10 cellular contexts compared by ENCODE assay signal in genomic region chrX:72107320-72107719, GRCh38. TPM values are rescaled to one million over a fixed set of nuclear protein-coding genes. Genes with fewer than 3 reads are reported as not detected.
DNase-seq lines count a peak whose midpoint lies in the region; ATAC-seq, FAIRE-seq and TF ChIP-seq lines count a peak whose summit lies in the region.
"Had no signal": no experiment of that assay in that cellular context is flagged by ENCODE, and none has a peak within 500 bp of the region (broad histone marks: within the 10 kb centered on the region; RNA-seq: fewer than 3 reads in every experiment).

No MANE protein-coding gene starts in this region.

- H3K4me1 Mint-ChIP-seq in CD8-positive, alpha-beta T cell (ENCODE audit: low read depth): peaks cover 32% of the 10 kb centered on the region

- TF ChIP-seq RAD21 in K562 (CRISPR knock-in tag; conservative IDR thresholded peaks at IDR 0.05 in 1 of 2, IDR thresholded peaks at IDR 0.05 in 1 of 2) (no peak), liver (IDR thresholded peaks at IDR 0.05) (peak; percentile 6 to 43)

- no peaks in the 10 kb centered on the region for H3K79me2 ChIP-seq in K562 (ENCODE audit: control insufficient read depth, insufficient read depth, low read length)

- TF ChIP-seq CTCF in CD8-positive, alpha-beta T cell (IDR thresholded peaks at IDR 0.05): no peak
- no peak for TF ChIP-seq CTCF in K562 (IDR thresholded peaks at IDR 0.05 in 2 of 3, conservative IDR thresholded peaks at IDR 0.05 in 1 of 3; ENCODE audit: insufficient read depth in 2 of 3, low read depth in 1 of 3, low read length in 3 of 3)
- TF ChIP-seq CTCF in liver (IDR thresholded peaks at IDR 0.05; ENCODE audit: low read depth, low read length, missing input control): no peak

- no peak for FAIRE-seq in K562 (lab: Jason Lieb, UNC)

- H3K4me3 ChIP-seq in CD8-positive, alpha-beta T cell (ENCODE audit: low read depth, low read length): no peak overlapping the region
- H3K4me3 ChIP-seq in K562: no peak overlapping the region
- no peak overlapping the region for H3K4me3 ChIP-seq in liver (ENCODE audit: low read depth in 1 of 3, low read length in 3 of 3)
- H3K4me3 ChIP-seq: suprapubic skin had no signal

- POLR2A ChIA-PET in CD8-positive, alpha-beta T cell (lab: Charles Lee): interaction anchor here (1.1 kb wide), 1 partner anchor 19 kb away, joined by 8 read pairs; no protein-coding TSS in a partner anchor
- POLR2A ChIA-PET in K562 (lab: Yijun Ruan, JAX): no interaction called here

- H3K9ac ChIP-seq in K562 (ENCODE audit: insufficient read depth in 1 of 2, low read depth in 2 of 2, low read length in 2 of 2) (no peak overlapping the region), liver (ENCODE audit: low read depth in 1 of 2, low read length in 2 of 2) (no peak overlapping the region)

- ATAC-seq in CD8-positive, alpha-beta T cell: peak; percentile 22
- ATAC-seq in K562 (no peak; the same call in 2 of the 3 replicates), GM21825 (IDR thresholded peaks at IDR 0.05; ENCODE audit: unreplicated experiment) (no peak), GM18909 (IDR thresholded peaks at IDR 0.05; ENCODE audit: poor library complexity, unreplicated experiment) (no peak)

- BruUV-seq in K562 (replicated peaks; lab: Mats Ljungman, UMichigan): no TSS peak

- H3K27me3 Mint-ChIP-seq in CD8-positive, alpha-beta T cell (ENCODE audit: low read depth): peaks cover 13% of the 10 kb centered on the region

- intact Hi-C loops in CD8-positive, alpha-beta T cell (cut with DNase I, micrococcal nuclease): no loop called here
- intact Hi-C loops in K562 (cut with micrococcal nuclease): no loop called here

- no peaks in the 10 kb centered on the region for H4K20me1 ChIP-seq in K562 (replicated peaks; ENCODE audit: control insufficient read depth, insufficient read depth, low read length)

- CTCF ChIA-PET in CD8-positive, alpha-beta T cell (lab: Charles Lee): interaction anchor here (1.4 kb wide), 1 partner anchor 18 kb away, joined by 3 read pairs; no protein-coding TSS in a partner anchor
- CTCF ChIA-PET in K562 (lab: Yijun Ruan, JAX; ENCODE audit: low intra/inter-chr PET ratio): no interaction called here

- DNase-seq in CD8-positive, alpha-beta T cell: peak in 2 of 7 experiments; percentile 24 to 45
- DNase-seq in M059J (ENCODE audit: low read depth) (peak; percentile 77), K562 (ENCODE audit: extremely low read depth in 1 of 4, low spot score in 3 of 4) (peak in 2 of 4 experiments; percentile 11 to 18), NCI-H748 treated with DMSO at 0.1 percent for 48 hours (lab: John Stamatoyannopoulos, UW) (no peak)
- DNase-seq in activated CD4-positive, CD25-positive, alpha-beta regulatory T cell (lab: John Stamatoyannopoulos, UW): no peak
- DNase-seq: KBM-7 had no signal

- peak overlapping the region; percentile 58 for H3K27ac Mint-ChIP-seq in CD8-positive, alpha-beta T cell

- in situ Hi-C loops in K562 (cut with MboI): no loop called here

- H3K9me3 ChIP-seq in CD8-positive, alpha-beta T cell (ENCODE audit: low read length): no peaks in the 10 kb centered on the region
- H3K9me3 ChIP-seq in K562 (replicated peaks; ENCODE audit: control insufficient read depth, insufficient read depth, low read depth, low read length) (no peaks in the 10 kb centered on the region; the same call in 1 of the 2 replicates), liver (ENCODE audit: control insufficient read depth in 4 of 4, low read length in 3 of 4) (no peaks in the 10 kb centered on the region)
- H3K9me3 ChIP-seq: suprapubic skin had no signal

- no peaks in the 10 kb centered on the region for H3K36me3 Mint-ChIP-seq in CD8-positive, alpha-beta T cell

- H3K27ac ChIP-seq in CD8-positive, alpha-beta T cell (ENCODE audit: low read depth, low read length): no peak overlapping the region
- H3K27ac ChIP-seq in K562 (ENCODE audit: extremely low read depth, low read depth, low read length): no peak overlapping the region
- H3K27ac ChIP-seq in liver (ENCODE audit: low read depth in 1 of 2, low read length in 2 of 2): peak overlapping the region in 1 of 2 donors; percentile 64
- H3K27ac ChIP-seq: suprapubic skin had no signal

- TF ChIP-seq POLR2A in K562 (conservative IDR thresholded peaks at IDR 0.05): no peak

- no peaks in the 10 kb centered on the region for H3K9me3 Mint-ChIP-seq in CD8-positive, alpha-beta T cell

- 6% methylated on average over 6 of the region's 6 CpGs for WGBS in K562 (ENCODE audit: insufficient coverage, low coverage, missing lambda C conversion rate)
- WGBS in liver: 44% methylated on average over 6 of the region's 6 CpGs

- no peak overlapping the region for H3K4me2 ChIP-seq in K562 (ENCODE audit: insufficient read depth, low read length)

- H2AFZ ChIP-seq in K562 (ENCODE audit: low read depth, low read length): no peak overlapping the region

- H3K4me1 ChIP-seq in CD8-positive, alpha-beta T cell (ENCODE audit: insufficient read depth, low read length): peaks cover 19% of the 10 kb centered on the region
- H3K4me1 ChIP-seq in K562 (replicated peaks in 1 of 2; ENCODE audit: control insufficient read depth in 2 of 2, insufficient read depth in 2 of 2, low read length in 2 of 2): no peaks in the 10 kb centered on the region
- peaks cover 0 to 11% (median 4%) of the 10 kb centered on the region in 4 donors for H3K4me1 ChIP-seq in liver (ENCODE audit: control insufficient read depth in 4 of 4, insufficient read depth in 4 of 4, low read length in 3 of 4)
- H3K4me1 ChIP-seq: suprapubic skin had no signal

- peak overlapping the region; percentile 22 for H3K4me3 Mint-ChIP-seq in CD8-positive, alpha-beta T cell

- H3K27me3 ChIP-seq in CD8-positive, alpha-beta T cell (ENCODE audit: insufficient read depth, low read length): no peaks in the 10 kb centered on the region
- H3K27me3 ChIP-seq in K562 (ENCODE audit: control insufficient read depth in 2 of 2, insufficient read depth in 2 of 2, low read length in 2 of 2) (peaks cover 0 to 52% of the 10 kb centered on the region in 2 experiments; a peak in 2 of 5 replicates), liver (ENCODE audit: control insufficient read depth in 4 of 4, insufficient read depth in 4 of 4, low read length in 3 of 4) (no peaks in the 10 kb centered on the region)
- H3K27me3 ChIP-seq: suprapubic skin had no signal

- H3K36me3 ChIP-seq in CD8-positive, alpha-beta T cell (ENCODE audit: insufficient read depth, low read length): no peaks in the 10 kb centered on the region
- H3K36me3 ChIP-seq in K562 (ENCODE audit: control insufficient read depth, insufficient read depth, low read length) (no peaks in the 10 kb centered on the region), liver (ENCODE audit: control insufficient read depth in 4 of 4, insufficient read depth in 3 of 4, low read depth in 1 of 4, low read length in 3 of 4) (no peaks in the 10 kb centered on the region)
- H3K36me3 ChIP-seq: suprapubic skin had no signal

- no peak for TF ChIP-seq EP300 in K562 (IDR thresholded peaks at IDR 0.05; ENCODE audit: low read length)

- H3K9me1 ChIP-seq in K562 (ENCODE audit: control insufficient read depth, insufficient read depth, low read length): no peaks in the 10 kb centered on the region

TF ChIP-seq in K562, 482 proteins besides CTCF, POLR2A, EP300 and RAD21 (continues in another document):
- TF ChIP-seq BRF1 (IDR thresholded peaks at IDR 0.05; ENCODE audit: borderline replicate concordance, extremely low read depth, insufficient read length) (no peak), KLF6 (CRISPR knock-in tag; IDR thresholded peaks at IDR 0.05; ENCODE audit: borderline replicate concordance) (no peak), ZNF780A (CRISPR knock-in tag; IDR thresholded peaks at IDR 0.05) (no peak), NFE2 (IDR thresholded peaks at IDR 0.05; ENCODE audit: low read depth) (no peak), DNMT1 (IDR thresholded peaks at IDR 0.05) (no peak)

TF ChIP-seq in liver, 16 proteins besides CTCF, POLR2A, EP300 and RAD21 (continues in another document):
- TF ChIP-seq, protein P1, sequence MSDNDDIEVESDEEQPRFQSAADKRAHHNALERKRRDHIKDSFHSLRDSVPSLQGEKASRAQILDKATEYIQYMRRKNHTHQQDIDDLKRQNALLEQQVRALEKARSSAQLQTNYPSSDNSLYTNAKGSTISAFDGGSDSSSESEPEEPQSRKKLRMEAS (IDR thresholded peaks at IDR 0.05): peak; percentile 18
- TF ChIP-seq SP1 (IDR thresholded peaks at IDR 0.05) (no peak), YY1 (IDR thresholded peaks at IDR 0.05) (no peak), ATF3 (IDR thresholded peaks at IDR 0.05) (peak; percentile 51), GABPA (IDR thresholded peaks at IDR 0.05 in 1 of 2, conservative IDR thresholded peaks at IDR 0.05 in 1 of 2) (no peak), JUND (IDR thresholded peaks at IDR 0.05) (peak; percentile 47 to 68), HNF4G (IDR thresholded peaks at IDR 0.05) (no peak), TAF1 (conservative IDR thresholded peaks at IDR 0.05) (no peak), FOXA2 (IDR thresholded peaks at IDR 0.05) (no peak), FOXA1 (IDR thresholded peaks at IDR 0.05) (no peak)

RNA-seq across cellular contexts. Expression of gene RTL5, which starts 24.4 kb away (rescaled TPM):
- 1 to 10 TPM in 1 of 2 experiments, under 1 TPM in 1; 0.52 to 1.1 TPM for total RNA-seq in CD8-positive, alpha-beta T cell
- 0.12 and 0.39 TPM in 2 replicates for total RNA-seq in M059J (2014; rRNA removed; shearing (Covaris generic))
- total RNA-seq in K562 (2011; cell fraction: chromatin; rRNA removed; ENCODE audit: low replicate concordance): 0.09 and 0.12 TPM in 2 replicates
- 0.13 TPM in 1 of 2 replicates, not detected in the other for total RNA-seq in K562 (2011; cell fraction: nucleolus; rRNA removed)
- total RNA-seq in K562 (2011; cell fraction: nucleoplasm; rRNA removed): not detected in 2 replicates
- total RNA-seq in K562 (2014; rRNA removed) (not detected in 2 replicates), K562 (2014; rRNA removed; fragmentation: Illumina TruSeq; extraction: Trizol) (not detected in 2 replicates), K562 (2015; rRNA removed; fragmentation: Illumina TruSeq; extraction: Trizol) (not detected in 2 replicates), K562 (2021) (not detected in 2 replicates), liver (1 to 10 TPM in 1 of 2 donors, under 1 TPM in 1; 0.84 to 1.1 TPM)
- polyA plus RNA-seq in K562 (2011; rRNA removed) (0.01 TPM in 1 of 2 replicates, not detected in the other), K562 (2014; fragmentation: Illumina TruSeq; extraction: Trizol) (0.03 TPM in 1 of 2 replicates, not detected in the other), K562 (2014; fragmentation: Nextera tagmentation; extraction: Ambion mirVana) (not detected), K562 (2014; rRNA removed) (not detected in 2 replicates), liver (1 to 10 TPM in 1 of 2 donors, under 1 TPM in 1; 0.32 to 1.9 TPM)
- 0.01 and 0.06 TPM in 2 replicates for polyA plus RNA-seq in K562 (2011; cell fraction: cytosol; rRNA removed)
- 0.06 and 0.10 TPM in 2 replicates for polyA plus RNA-seq in K562 (2011; cell fraction: nucleus; rRNA removed)
- 0.08 and 0.09 TPM in 2 replicates for polyA plus RNA-seq in K562 (2012)
- not detected in 2 replicates for polyA minus RNA-seq in K562 (2011; rRNA and poly(A)+ RNA removed)
- polyA minus RNA-seq in K562 (2011; cell fraction: cytosol; rRNA and poly(A)+ RNA removed): not detected in 2 replicates
- not detected in 2 replicates for polyA minus RNA-seq in K562 (2011; cell fraction: nucleus; rRNA and poly(A)+ RNA removed)
